In genomic region chr9:19457694-19458009, GRCh38 we compare ENCODE assay signal across 1 cellular context.
TF ChIP-seq lines count a peak whose summit lies in the region.

No MANE protein-coding gene starts in this region.

TF ChIP-seq in GM23338, 12 proteins besides CTCF, POLR2A, EP300 and RAD21 (continued from another document):
- TF ChIP-seq ZNF462 (CRISPR knock-in tag; IDR thresholded peaks at IDR 0.05) (no peak), CREB1 (CRISPR knock-in tag; IDR thresholded peaks at IDR 0.05; ENCODE audit: low read depth) (no peak), REST (IDR thresholded peaks at IDR 0.05; ENCODE audit: unreplicated experiment) (no peak), EZH2 (IDR thresholded peaks at IDR 0.05; ENCODE audit: low read depth, unreplicated experiment) (no peak), ZNF114 (CRISPR knock-in tag; IDR thresholded peaks at IDR 0.05) (no peak), ZNF331 (CRISPR knock-in tag; IDR thresholded peaks at IDR 0.05; ENCODE audit: low read depth) (no peak), STAT1 (IDR thresholded peaks at IDR 0.05; ENCODE audit: unreplicated experiment) (no peak), NANOG (IDR thresholded peaks at IDR 0.05; ENCODE audit: borderline replicate concordance) (no peak), EZH2phosphoT487 (IDR thresholded peaks at IDR 0.05; ENCODE audit: unreplicated experiment) (no peak), JUNB (IDR thresholded peaks at IDR 0.05; ENCODE audit: unreplicated experiment) (no peak), POLR2AphosphoS5 (IDR thresholded peaks at IDR 0.05; ENCODE audit: low read depth) (no peak)
